25 cellular contexts compared by ENCODE assay signal in genomic region chr6:106244521-106244920, GRCh38.
"Had no signal": no experiment of that assay in that cellular context is flagged by ENCODE, and none has a peak within 500 bp of the region (broad histone marks: within the 10 kb centered on the region; RNA-seq: fewer than 3 reads in every experiment).

No MANE protein-coding gene starts in this region.

- FAIRE-seq: astrocyte had no signal

- H3K4me2 ChIP-seq: PC-9 had no signal

- ATAC-seq: activated CD8-positive, alpha-beta T cell treated with anti-CD3 and anti-CD28 coated beads for 36 hours; activated naive CD8-positive, alpha-beta T cell treated with anti-CD3 and anti-CD28 coated beads, Interleukin-2, amount 50 U/mL, for 24 hours had no signal

- DNase-seq: activated CD4-positive, alpha-beta T cell treated with anti-CD3 and anti-CD28 coated beads for 4 hours; activated CD8-positive, alpha-beta memory T cell treated with anti-CD3 and anti-CD28 coated beads, Interleukin-2, amount 50 U/mL, for 4 hours; activated CD8-positive, alpha-beta T cell treated with anti-CD3 and anti-CD28 coated beads for 36 hours; activated effector memory CD4-positive, alpha-beta T cell treated with Interleukin-2 at 50 U/mL for 16 hours; activated naive CD4-positive, alpha-beta T cell; activated naive CD8-positive, alpha-beta T cell treated with anti-CD3 and anti-CD28 coated beads, Interleukin-2, amount 50 U/mL, for 24 hours; activated T-cell treated with anti-CD3 and anti-CD28 coated beads, Interleukin-2, amount 50 U/mL, for 72 hours; amniotic stem cell; KBM-7; NCI-H1092; NCI-H1417 treated with DMSO at 0.1 percent for 48 hours; NCI-H1694; NCI-H2029; NCI-H345; NCI-H510A; NCI-H526 treated with DMSO at 0.1 percent for 48 hours; NCI-H82; PC-9; SHP77 treated with DMSO at 0.1 percent for 48 hours; T1000; WERI-Rb-1 had no signal

- H3K4me3 Mint-ChIP-seq: activated CD8-positive, alpha-beta T cell treated with anti-CD3 and anti-CD28 coated beads for 36 hours; activated naive CD4-positive, alpha-beta T cell treated with anti-CD3 and anti-CD28 coated beads, Interleukin-2, amount 50 U/mL, for 24 hours; activated naive CD8-positive, alpha-beta T cell treated with anti-CD3 and anti-CD28 coated beads, Interleukin-2, amount 50 U/mL, for 24 hours; brain; central memory CD8-positive, alpha-beta T cell had no signal

- H3K27me3 Mint-ChIP-seq: activated CD8-positive, alpha-beta T cell treated with anti-CD3 and anti-CD28 coated beads for 36 hours; activated naive CD4-positive, alpha-beta T cell treated with anti-CD3 and anti-CD28 coated beads, Interleukin-2, amount 50 U/mL, for 24 hours; activated naive CD8-positive, alpha-beta T cell treated with anti-CD3 and anti-CD28 coated beads, Interleukin-2, amount 50 U/mL, for 24 hours; brain; central memory CD8-positive, alpha-beta T cell had no signal

- H3K4me3 ChIP-seq: PC-9 had no signal

- H3K9me3 Mint-ChIP-seq: activated CD8-positive, alpha-beta T cell treated with anti-CD3 and anti-CD28 coated beads for 36 hours; activated naive CD8-positive, alpha-beta T cell treated with anti-CD3 and anti-CD28 coated beads, Interleukin-2, amount 50 U/mL, for 24 hours; activated T-cell treated with anti-CD3 and anti-CD28 coated beads, Interleukin-2, amount 50 U/mL, for 72 hours; brain; central memory CD8-positive, alpha-beta T cell had no signal

- H3K27ac Mint-ChIP-seq: activated CD8-positive, alpha-beta T cell treated with anti-CD3 and anti-CD28 coated beads for 36 hours; activated naive CD4-positive, alpha-beta T cell treated with anti-CD3 and anti-CD28 coated beads, Interleukin-2, amount 50 U/mL, for 24 hours; activated naive CD8-positive, alpha-beta T cell treated with anti-CD3 and anti-CD28 coated beads, Interleukin-2, amount 50 U/mL, for 24 hours; brain had no signal

- H2AFZ ChIP-seq: PC-9 had no signal

- H3K27ac ChIP-seq: PC-9, WERI-Rb-1 had no signal

- H3K4me1 Mint-ChIP-seq: activated naive CD4-positive, alpha-beta T cell treated with anti-CD3 and anti-CD28 coated beads, Interleukin-2, amount 50 U/mL, for 24 hours had no signal
